13 cellular contexts compared by ENCODE assay signal in genomic region chr2:223027442-223027841, GRCh38. TPM values are rescaled to one million over a fixed set of nuclear protein-coding genes. Genes with fewer than 3 reads are reported as not detected.
DNase-seq lines count a peak whose midpoint lies in the region; ATAC-seq, FAIRE-seq and TF ChIP-seq lines count a peak whose summit lies in the region.
"Had no signal": no experiment of that assay in that cellular context is flagged by ENCODE, and none has a peak within 500 bp of the region (broad histone marks: within the 10 kb centered on the region; RNA-seq: fewer than 3 reads in every experiment).

No MANE protein-coding gene starts in this region.

- no peaks in the 10 kb centered on the region for H3K36me3 ChIP-seq in endothelial cell of umbilical vein (ENCODE audit: control insufficient read depth in 2 of 2, extremely low read depth in 1 of 2, insufficient read depth in 2 of 2, low read length in 2 of 2)
- H3K36me3 ChIP-seq: SJCRH30 had no signal

- no peak for TF ChIP-seq CTCF in endothelial cell of umbilical vein (IDR thresholded peaks at IDR 0.05; ENCODE audit: extremely low read depth in 1 of 2, insufficient read depth in 1 of 2, low read depth in 1 of 2, low read length in 2 of 2)
- TF ChIP-seq CTCF in retinal pigment epithelial cell (conservative IDR thresholded peaks at IDR 0.05; ENCODE audit: low read depth, low read length), result no peak

- no peak overlapping the region for H3K27ac ChIP-seq in endothelial cell of umbilical vein (ENCODE audit: insufficient read depth, low read depth, low read length)
- H3K27ac ChIP-seq: SJCRH30 had no signal

- BruUV-seq in endothelial cell of umbilical vein (replicated peaks; lab: Mats Ljungman, UMichigan), result no TSS peak

- H3K9me3 ChIP-seq in endothelial cell of umbilical vein (replicated peaks; ENCODE audit: control insufficient read depth, insufficient read depth, low read length), result no peaks in the 10 kb centered on the region

- dilution Hi-C loops in endothelial cell of umbilical vein (cut with MboI; ENCODE audit: extremely low pct_ligation_motif_present, low sequenced_read_pairs), result no loop called here

- no peaks in the 10 kb centered on the region for H3K27me3 ChIP-seq in endothelial cell of umbilical vein (ENCODE audit: control insufficient read depth in 2 of 2, insufficient read depth in 2 of 2, low read length in 2 of 2)
- H3K27me3 ChIP-seq: SJCRH30 had no signal

- H3K4me1 ChIP-seq in endothelial cell of umbilical vein (ENCODE audit: control insufficient read depth, extremely low read depth, insufficient read depth, low read length), result no peaks in the 10 kb centered on the region
- H3K4me1 ChIP-seq: SJCRH30 had no signal

- FAIRE-seq in RCC 7860 (lab: Jason Lieb, UNC) (peak; percentile 98), endothelial cell of umbilical vein (lab: Jason Lieb, UNC) (no peak)
- FAIRE-seq: endometrium had no signal

- ATAC-seq in GM18858 (IDR thresholded peaks at IDR 0.05; ENCODE audit: unreplicated experiment), result no peak

- intact Hi-C loops in endothelial cell of umbilical vein (cut with micrococcal nuclease), result no loop called here

- no peaks in the 10 kb centered on the region for H4K20me1 ChIP-seq in endothelial cell of umbilical vein (replicated peaks; ENCODE audit: control insufficient read depth, extremely low read depth, insufficient read depth, low read length)

- DNase-seq in H4 (ENCODE audit: low spot score) (peak; percentile 31), RCC 7860 (ENCODE audit: low spot score) (peak; percentile 90), endothelial cell of umbilical vein (ENCODE audit: low read depth, low spot score) (peak; percentile 76), retinal pigment epithelial cell (ENCODE audit: low read depth) (peak; percentile 68), NCI-H2107 treated with DMSO at 0.1 percent for 48 hours (lab: John Stamatoyannopoulos, UW; ENCODE audit: unreplicated experiment) (no peak)
- DNase-seq in activated CD4-positive, CD25-positive, alpha-beta regulatory T cell (lab: John Stamatoyannopoulos, UW), result no peak
- DNase-seq: amygdala, DMS79, NCI-H510A treated with DMSO at 0.1 percent for 48 hours, retina, SJCRH30 had no signal

- no peak for TF ChIP-seq POLR2A in endothelial cell of umbilical vein (IDR thresholded peaks at IDR 0.05; ENCODE audit: low read depth, low read length)

- CTCF ChIA-PET in endothelial cell of umbilical vein (lab: Charles Lee), result interaction anchor here (1.3 kb wide), 1 partner anchor 56 kb away, joined by 3 read pairs; no protein-coding TSS in a partner anchor

- POLR2A ChIA-PET in endothelial cell of umbilical vein (lab: Charles Lee), result no interaction called here

- no peaks in the 10 kb centered on the region for H3K79me2 ChIP-seq in endothelial cell of umbilical vein (ENCODE audit: control insufficient read depth, insufficient read depth, low read length)

- H3K4me2 ChIP-seq in endothelial cell of umbilical vein (ENCODE audit: insufficient read depth, low read length), result no peak overlapping the region

- H2AFZ ChIP-seq in endothelial cell of umbilical vein (ENCODE audit: low read depth, low read length), result no peak overlapping the region

- H3K4me3 ChIP-seq in endothelial cell of umbilical vein (replicated peaks in 1 of 3; ENCODE audit: insufficient read depth in 1 of 3, low read depth in 1 of 3, low read length in 3 of 3) (no peak overlapping the region), retinal pigment epithelial cell (ENCODE audit: low read length) (no peak overlapping the region)
- H3K4me3 ChIP-seq: SJCRH30 had no signal

- no peak overlapping the region for H3K9ac ChIP-seq in endothelial cell of umbilical vein (replicated peaks; ENCODE audit: extremely low read depth, insufficient read depth, low read length)

- H3K9me1 ChIP-seq in endothelial cell of umbilical vein (replicated peaks; ENCODE audit: control insufficient read depth, extremely low read depth, insufficient read depth, low read length), result no peaks in the 10 kb centered on the region

TF ChIP-seq in endothelial cell of umbilical vein, 7 proteins besides CTCF, POLR2A, EP300 and RAD21:
- TF ChIP-seq EZH2 (IDR thresholded peaks at IDR 0.05; ENCODE audit: borderline replicate concordance, low read depth, low read length, severe bottlenecking) (no peak), JUN (IDR thresholded peaks at IDR 0.05; ENCODE audit: borderline replicate concordance, insufficient read depth, insufficient read length, low read depth) (no peak)

RNA-seq across cellular contexts. Expression of gene KCNE4, which starts 24.5 kb away (rescaled TPM):
- 2.4 and 2.8 TPM in 2 replicates for total RNA-seq in H4 (2014; rRNA removed; shearing (Covaris generic))
- not detected in 2 replicates for total RNA-seq in endothelial cell of umbilical vein
- 0.01 and 0.02 TPM in 2 replicates for polyA plus RNA-seq in endothelial cell of umbilical vein
- 0.01 TPM in 1 of 2 replicates, not detected in the other for polyA plus RNA-seq in endothelial cell of umbilical vein (2011; cell fraction: cytosol; rRNA removed)
- not detected in 2 replicates for polyA plus RNA-seq in endothelial cell of umbilical vein (2011; cell fraction: nucleus; rRNA removed)
- not detected in 2 replicates for polyA plus RNA-seq in endothelial cell of umbilical vein (2012)
- polyA minus RNA-seq in endothelial cell of umbilical vein, result 0.10 TPM in 1 of 2 replicates, not detected in the other
- polyA minus RNA-seq in endothelial cell of umbilical vein (2011; cell fraction: cytosol; rRNA and poly(A)+ RNA removed), result not detected
- not detected in 2 replicates for polyA minus RNA-seq in endothelial cell of umbilical vein (2011; cell fraction: nucleus; rRNA and poly(A)+ RNA removed)

Comparison
In these comparisons a context has a peak if more than half of its experiments do, and no peak if none do; other contexts are left out.
1. DNase-seq: peak in H4 (single experiment), RCC 7860 (single experiment), endothelial cell of umbilical vein (single experiment) and retinal pigment epithelial cell (single experiment); none in activated CD4-positive, CD25-positive, alpha-beta regulatory T cell (0 of 4) and NCI-H2107 treated with DMSO at 0.1 percent for 48 hours (single experiment).